Comparison of ENCODE assay signal across 8 cellular contexts in genomic region chr20:33684533-33685327, GRCh38. TPM values are rescaled to one million over a fixed set of nuclear protein-coding genes. Genes with fewer than 3 reads are reported as not detected.
DNase-seq lines count a peak whose midpoint lies in the region; ATAC-seq and TF ChIP-seq lines count a peak whose summit lies in the region.

No MANE protein-coding gene starts in this region.

- no peaks in the 10 kb centered on the region for H3K36me3 ChIP-seq in GM06990 (ENCODE audit: control insufficient read depth, insufficient read depth, low read length)
- H3K36me3 ChIP-seq in neural cell (ENCODE audit: insufficient read depth, low read length), result no peaks in the 10 kb centered on the region

- H3K27me3 Mint-ChIP-seq in brain, result peaks cover 7% of the 10 kb centered on the region

- H3K9me2 ChIP-seq in neural cell (ENCODE audit: insufficient read depth, low read length), result no peaks in the 10 kb centered on the region

- no peak overlapping the region for H2AFZ ChIP-seq in neural cell (ENCODE audit: low read depth, low read length)

- DNase-seq in GM06990 (ENCODE audit: extremely low read depth, insufficient read length) (no peak), NCI-H2081 treated with DMSO at 0.1 percent for 48 hours (lab: John Stamatoyannopoulos, UW) (peak; percentile 44), iPS-NIHi7 (ENCODE audit: extremely low spot score) (no peak), GM13977 (ENCODE audit: low spot score) (no peak)

- H3K27ac Mint-ChIP-seq in brain, result peak overlapping the region; percentile 71 to 96 (median 89)

- no peak for TF ChIP-seq RAD21 in neural cell (conservative IDR thresholded peaks at IDR 0.05)

- no peak for TF ChIP-seq EP300 in neural cell (conservative IDR thresholded peaks at IDR 0.05; ENCODE audit: poor library complexity, severe bottlenecking)

- H3K4me1 Mint-ChIP-seq in brain, result peaks cover 42% of the 10 kb centered on the region

- no peaks in the 10 kb centered on the region for H3K36me3 Mint-ChIP-seq in brain

- ATAC-seq in HG02678 (IDR thresholded peaks at IDR 0.05; ENCODE audit: unreplicated experiment) (no peak), GM18867 (IDR thresholded peaks at IDR 0.05; ENCODE audit: unreplicated experiment) (no peak)

- no peaks in the 10 kb centered on the region for H4K20me1 ChIP-seq in neural cell (ENCODE audit: insufficient read depth)

- H3K9me3 Mint-ChIP-seq in brain, result no peaks in the 10 kb centered on the region

- H3K79me2 ChIP-seq in neural cell (replicated peaks; ENCODE audit: insufficient read depth, low read length), result peaks cover 10% of the 10 kb centered on the region

- TF ChIP-seq CTCF in GM06990 (IDR thresholded peaks at IDR 0.05; ENCODE audit: insufficient read depth, low read length, poor library complexity, severe bottlenecking), result no peak
- no peak for TF ChIP-seq CTCF in brain (conservative IDR thresholded peaks at IDR 0.05)
- no peak for TF ChIP-seq CTCF in neural cell (IDR thresholded peaks at IDR 0.05; ENCODE audit: poor library complexity, severe bottlenecking)
- no peak for TF ChIP-seq CTCF in GM13977 (IDR thresholded peaks at IDR 0.05; ENCODE audit: extremely low read depth, insufficient read depth, missing control alignments)

- no peak overlapping the region for H3K9ac ChIP-seq in neural cell (ENCODE audit: low read length)

- H3F3A ChIP-seq in neural cell (ENCODE audit: insufficient read depth, low read length, poor library complexity, severe bottlenecking), result no peaks in the 10 kb centered on the region

- in situ Hi-C loops in GM13977 (cut with MboI; ENCODE audit: low pct_unique_long_range_greater_than_20kb, low sequenced_read_pairs, unreplicated experiment), result no loop called here

- H3K4me3 Mint-ChIP-seq in brain, result peak overlapping the region; percentile 81 to 87 (median 82)

- H3K27ac ChIP-seq in neural cell (ENCODE audit: low read length), result no peak overlapping the region

- H3K4me2 ChIP-seq in neural cell (ENCODE audit: low read length), result no peak overlapping the region

- peak overlapping the region; percentile 71 for H3K4me3 ChIP-seq in GM06990 (replicated peaks; ENCODE audit: low read depth, low read length)
- H3K4me3 ChIP-seq in neural cell (ENCODE audit: low read length), result peak overlapping the region; percentile 59

- no peaks in the 10 kb centered on the region for H3K9me3 ChIP-seq in neural cell (ENCODE audit: low read length)

- no peaks in the 10 kb centered on the region for H3K27me3 ChIP-seq in GM06990 (replicated peaks; ENCODE audit: control insufficient read depth, insufficient read depth, low read length)
- H3K27me3 ChIP-seq in neural cell (ENCODE audit: insufficient read depth, low read depth, low read length), result no peaks in the 10 kb centered on the region

TF ChIP-seq in neural cell, 6 proteins besides CTCF, POLR2A, EP300 and RAD21:
- no peak for TF ChIP-seq TAF1 (IDR thresholded peaks at IDR 0.05; ENCODE audit: low read depth)
- TF ChIP-seq, protein P1, sequence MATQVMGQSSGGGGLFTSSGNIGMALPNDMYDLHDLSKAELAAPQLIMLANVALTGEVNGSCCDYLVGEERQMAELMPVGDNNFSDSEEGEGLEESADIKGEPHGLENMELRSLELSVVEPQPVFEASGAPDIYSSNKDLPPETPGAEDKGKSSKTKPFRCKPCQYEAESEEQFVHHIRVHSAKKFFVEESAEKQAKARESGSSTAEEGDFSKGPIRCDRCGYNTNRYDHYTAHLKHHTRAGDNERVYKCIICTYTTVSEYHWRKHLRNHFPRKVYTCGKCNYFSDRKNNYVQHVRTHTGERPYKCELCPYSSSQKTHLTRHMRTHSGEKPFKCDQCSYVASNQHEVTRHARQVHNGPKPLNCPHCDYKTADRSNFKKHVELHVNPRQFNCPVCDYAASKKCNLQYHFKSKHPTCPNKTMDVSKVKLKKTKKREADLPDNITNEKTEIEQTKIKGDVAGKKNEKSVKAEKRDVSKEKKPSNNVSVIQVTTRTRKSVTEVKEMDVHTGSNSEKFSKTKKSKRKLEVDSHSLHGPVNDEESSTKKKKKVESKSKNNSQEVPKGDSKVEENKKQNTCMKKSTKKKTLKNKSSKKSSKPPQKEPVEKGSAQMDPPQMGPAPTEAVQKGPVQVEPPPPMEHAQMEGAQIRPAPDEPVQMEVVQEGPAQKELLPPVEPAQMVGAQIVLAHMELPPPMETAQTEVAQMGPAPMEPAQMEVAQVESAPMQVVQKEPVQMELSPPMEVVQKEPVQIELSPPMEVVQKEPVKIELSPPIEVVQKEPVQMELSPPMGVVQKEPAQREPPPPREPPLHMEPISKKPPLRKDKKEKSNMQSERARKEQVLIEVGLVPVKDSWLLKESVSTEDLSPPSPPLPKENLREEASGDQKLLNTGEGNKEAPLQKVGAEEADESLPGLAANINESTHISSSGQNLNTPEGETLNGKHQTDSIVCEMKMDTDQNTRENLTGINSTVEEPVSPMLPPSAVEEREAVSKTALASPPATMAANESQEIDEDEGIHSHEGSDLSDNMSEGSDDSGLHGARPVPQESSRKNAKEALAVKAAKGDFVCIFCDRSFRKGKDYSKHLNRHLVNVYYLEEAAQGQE (IDR thresholded peaks at IDR 0.05; ENCODE audit: borderline replicate concordance), result no peak
- no peak for TF ChIP-seq SMC3 (conservative IDR thresholded peaks at IDR 0.05; ENCODE audit: poor library complexity)

RNA-seq across cellular contexts. Expression of gene E2F1, which starts 1.5 kb away (rescaled TPM):
- polyA plus RNA-seq in brain (ENCODE audit: insufficient read depth, low read depth, low replicate concordance) (73.1 TPM), neural cell (1.8 and 2.3 TPM in 2 replicates)
- 1.5 and 2.0 TPM in 2 replicates for polyA minus RNA-seq in neural cell

RNA-seq across cellular contexts. Expression of gene NECAB3, which starts 10.5 kb away (rescaled TPM):
- polyA plus RNA-seq in brain (ENCODE audit: insufficient read depth, low read depth, low replicate concordance) (75.9 TPM), neural cell (20.3 and 21.4 TPM in 2 replicates)
- polyA minus RNA-seq in neural cell, result 17.0 and 23.4 TPM in 2 replicates

RNA-seq across cellular contexts. Expression of gene ACTL10, which starts 18.0 kb away (rescaled TPM):
- 1.4 TPM for polyA plus RNA-seq in brain (ENCODE audit: insufficient read depth, low read depth, low replicate concordance)
- not detected in 2 replicates for polyA plus RNA-seq in neural cell
- not detected in 2 replicates for polyA minus RNA-seq in neural cell

RNA-seq across cellular contexts. Expression of gene C20orf144, which starts 22.6 kb away (rescaled TPM):
- polyA plus RNA-seq in brain (ENCODE audit: insufficient read depth, low read depth, low replicate concordance) (0.14 TPM), neural cell (not detected in 2 replicates)
- 0.23 and 0.49 TPM in 2 replicates for polyA minus RNA-seq in neural cell

RNA-seq across cellular contexts. Expression of gene PXMP4, which starts 35.4 kb away (rescaled TPM):
- polyA plus RNA-seq in brain (ENCODE audit: insufficient read depth, low read depth, low replicate concordance), result 23.5 TPM
- 0.78 and 3.1 TPM in 2 replicates for polyA plus RNA-seq in neural cell
- 1.7 and 2.9 TPM in 2 replicates for polyA minus RNA-seq in neural cell

Comparison
In these comparisons a context has a peak if more than half of its experiments do, and no peak if none do; other contexts are left out.
1. RNA of gene E2F1, which starts 1.5 kb away (polyA plus RNA-seq): 73.1 TPM in brain (single experiment); 1.8 to 2.3 TPM in neural cell; every median in the first group is over 10 times any median in the second.